ENCODE assay signal across 33 cellular contexts in genomic region chr9:94464790-94465189, GRCh38.
"Had no signal": no experiment of that assay in that cellular context is flagged by ENCODE, and none has a peak within 500 bp of the region (broad histone marks: within the 10 kb centered on the region; RNA-seq: fewer than 3 reads in every experiment).

No MANE protein-coding gene starts in this region.

- ATAC-seq: activated CD8-positive, alpha-beta memory T cell treated with anti-CD3 and anti-CD28 coated beads, Interleukin-2, amount 10 ng/mL, durations not matched to agents 7 days and 5 days; activated CD8-positive, alpha-beta T cell treated with anti-CD3 and anti-CD28 coated beads, Interleukin-2, amount 10 ng/mL, durations not matched to agents 7 days and 5 days; activated T-helper 17 cell treated with anti-CD3 and anti-CD28 coated beads, Interleukin-2, amount 50 U/mL, for 72 hours; effector memory CD8-positive, alpha-beta T cell; foreskin keratinocyte; gastrocnemius medialis; heart right ventricle; WTC11 had no signal

- H3K4me3 Mint-ChIP-seq: activated CD4-positive, alpha-beta memory T cell treated with anti-CD3 and anti-CD28 coated beads for 36 hours; activated CD8-positive, alpha-beta memory T cell treated with anti-CD3 and anti-CD28 coated beads, Interleukin-2, amount 10 ng/mL, durations not matched to agents 7 days and 5 days; activated CD8-positive, alpha-beta T cell treated with anti-CD3 and anti-CD28 coated beads, Interleukin-2, amount 10 ng/mL, durations not matched to agents 7 days and 5 days; activated naive CD8-positive, alpha-beta T cell; activated T-cell treated with anti-CD3 and anti-CD28 coated beads, Interleukin-2, amount 50 U/mL, for 24 hours; activated T-helper 17 cell treated with anti-CD3 and anti-CD28 coated beads, Interleukin-2, amount 50 U/mL, for 72 hours; effector memory CD8-positive, alpha-beta T cell; WTC11 had no signal

- H3K4me3 ChIP-seq: esophagus muscularis mucosa, gastrocnemius medialis, heart right ventricle, hepatocyte had no signal

- H3K4me2 ChIP-seq: hepatocyte had no signal

- H2AFZ ChIP-seq: hepatocyte had no signal

- H3K27me3 ChIP-seq: brain microvascular endothelial cell, esophagus muscularis mucosa, foreskin keratinocyte, gastrocnemius medialis, heart right ventricle, hepatocyte had no signal

- FAIRE-seq: astrocyte, bronchial epithelial cell, colon, TTC549 had no signal

- H3K9me3 ChIP-seq: gastrocnemius medialis had no signal

- H3K4me1 ChIP-seq: esophagus muscularis mucosa, foreskin keratinocyte, gastrocnemius medialis, heart right ventricle had no signal

- H3K4me1 Mint-ChIP-seq: activated CD8-positive, alpha-beta memory T cell treated with anti-CD3 and anti-CD28 coated beads, Interleukin-2, amount 10 ng/mL, durations not matched to agents 7 days and 5 days; activated T-helper 17 cell treated with anti-CD3 and anti-CD28 coated beads, Interleukin-2, amount 50 U/mL, for 72 hours; WTC11 had no signal

- DNase-seq: activated CD4-positive, alpha-beta memory T cell treated with anti-CD3 and anti-CD28 coated beads for 36 hours; activated CD4-positive, alpha-beta T cell treated with anti-CD3 and anti-CD28 coated beads for 1 hour; activated CD4-positive, alpha-beta T cell treated with anti-CD3 and anti-CD28 coated beads for 4 hours; activated CD8-positive, alpha-beta memory T cell treated with anti-CD3 and anti-CD28 coated beads, Interleukin-2, amount 10 ng/mL, durations not matched to agents 7 days and 5 days; activated CD8-positive, alpha-beta memory T cell treated with anti-CD3 and anti-CD28 coated beads, Interleukin-2, amount 50 U/mL, for 4 hours; activated CD8-positive, alpha-beta T cell treated with anti-CD3 and anti-CD28 coated beads, Interleukin-2, amount 10 ng/mL, durations not matched to agents 7 days and 5 days; activated effector memory CD4-positive, alpha-beta T cell treated with Interleukin-2 at 50 U/mL for 16 hours; activated gamma-delta T cell treated with Interleukin-2 at 50 U/mL for 16 hours; activated naive CD4-positive, alpha-beta T cell treated with anti-CD3 and anti-CD28 coated beads, Interleukin-2, amount 50 U/mL, for 16 hours; activated naive CD4-positive, alpha-beta T cell treated with Interleukin-2 at 50 U/mL for 16 hours; activated T-cell treated with anti-CD3 and anti-CD28 coated beads, Interleukin-2, amount 50 U/mL, for 24 hours; amniotic stem cell; anterior cingulate cortex; brain microvascular endothelial cell; cortex of kidney; dermis blood vessel endothelial cell; effector CD4-positive, alpha-beta T cell; effector memory CD8-positive, alpha-beta T cell; erythroblast; foreskin keratinocyte; gastrocnemius medialis; heart right ventricle; T-helper 2 cell had no signal

- H3K27me3 Mint-ChIP-seq: activated CD4-positive, alpha-beta memory T cell treated with anti-CD3 and anti-CD28 coated beads for 36 hours; activated CD8-positive, alpha-beta memory T cell treated with anti-CD3 and anti-CD28 coated beads, Interleukin-2, amount 10 ng/mL, durations not matched to agents 7 days and 5 days; activated naive CD8-positive, alpha-beta T cell; activated T-cell treated with anti-CD3 and anti-CD28 coated beads, Interleukin-2, amount 50 U/mL, for 24 hours; activated T-helper 17 cell treated with anti-CD3 and anti-CD28 coated beads, Interleukin-2, amount 50 U/mL, for 72 hours; effector memory CD8-positive, alpha-beta T cell had no signal

- H3K27ac ChIP-seq: brain microvascular endothelial cell, esophagus muscularis mucosa, foreskin keratinocyte, gastrocnemius medialis, heart right ventricle, hepatocyte, VCaP had no signal

- H3K27ac Mint-ChIP-seq: activated CD4-positive, alpha-beta memory T cell treated with anti-CD3 and anti-CD28 coated beads for 36 hours; activated CD8-positive, alpha-beta memory T cell treated with anti-CD3 and anti-CD28 coated beads, Interleukin-2, amount 10 ng/mL, durations not matched to agents 7 days and 5 days; activated CD8-positive, alpha-beta T cell treated with anti-CD3 and anti-CD28 coated beads, Interleukin-2, amount 10 ng/mL, durations not matched to agents 7 days and 5 days; activated naive CD8-positive, alpha-beta T cell; activated T-cell treated with anti-CD3 and anti-CD28 coated beads, Interleukin-2, amount 50 U/mL, for 24 hours; activated T-helper 17 cell treated with anti-CD3 and anti-CD28 coated beads, Interleukin-2, amount 50 U/mL, for 72 hours; effector memory CD8-positive, alpha-beta T cell; WTC11 had no signal
